Comparison of ENCODE assay signal across 13 cellular contexts in genomic region chr9:5529683-5530221, GRCh38. TPM values are rescaled to one million over a fixed set of nuclear protein-coding genes. Genes with fewer than 3 reads are reported as not detected.
A peak's percentile ranks its signal among the peaks of the same experiment; 100 is the strongest.
DNase-seq lines count a peak whose midpoint lies in the region; ATAC-seq, FAIRE-seq and TF ChIP-seq lines count a peak whose summit lies in the region.
"Had no signal": no experiment of that assay in that cellular context is flagged by ENCODE, and none has a peak within 500 bp of the region (broad histone marks: within the 10 kb centered on the region; RNA-seq: fewer than 3 reads in every experiment).

No MANE protein-coding gene starts in this region.

- no peak for FAIRE-seq in astrocyte (lab: Jason Lieb, UNC)

- H3K4me1 Mint-ChIP-seq in CD4-positive, alpha-beta T cell (ENCODE audit: low read depth) = peaks cover 50% of the 10 kb centered on the region
- H3K4me1 Mint-ChIP-seq in astrocyte (ENCODE audit: low read depth, unreplicated experiment) = peaks cover 9% of the 10 kb centered on the region

- TF ChIP-seq EP300 in suprapubic skin (IDR thresholded peaks at IDR 0.05) = no peak

- H3K27ac ChIP-seq in CD4-positive, alpha-beta T cell (ENCODE audit: low read depth, low read length) = no peak overlapping the region
- H3K27ac ChIP-seq in astrocyte (ENCODE audit: low read depth, low read length) = peak overlapping the region; percentile 68
- no peak overlapping the region for H3K27ac ChIP-seq in suprapubic skin

- no peak for DNase-seq in CD4-positive, alpha-beta T cell
- DNase-seq in astrocyte (ENCODE audit: low read depth) (peak; percentile 75), suprapubic skin (ENCODE audit: low spot score in 2 of 2) (no peak), NOMO-1 treated with DMSO at 0.1 percent for 48 hours (lab: John Stamatoyannopoulos, UW; ENCODE audit: unreplicated experiment) (no peak), NCI-H446 treated with DMSO at 0.1 percent for 48 hours (lab: John Stamatoyannopoulos, UW) (no peak)
- DNase-seq in stimulated activated CD4-positive, alpha-beta T cell treated with anti-CD3 and anti-CD28 coated beads, Interleukin-4, amount 100 ng/mL, for 4 hours = no peak
- DNase-seq: activated T-cell treated with anti-CD3 and anti-CD28 coated beads, Interleukin-2, amount 50 U/mL, for 48 hours; C1 segment of cervical spinal cord; immature natural killer cell; NCI-H1092 had no signal

- H3K27me3 ChIP-seq in CD4-positive, alpha-beta T cell (ENCODE audit: control insufficient read depth, insufficient read depth, low read length) = no peaks in the 10 kb centered on the region
- no peaks in the 10 kb centered on the region for H3K27me3 ChIP-seq in astrocyte (ENCODE audit: insufficient read depth, low read length)
- H3K27me3 ChIP-seq in suprapubic skin = no peaks in the 10 kb centered on the region

- peaks cover 3% of the 10 kb centered on the region for H3K36me3 Mint-ChIP-seq in CD4-positive, alpha-beta T cell (ENCODE audit: low read depth)
- H3K36me3 Mint-ChIP-seq in astrocyte (ENCODE audit: low read depth, unreplicated experiment) = peaks cover 2% of the 10 kb centered on the region

- H2AFZ ChIP-seq in astrocyte (ENCODE audit: low read depth, low read length) = no peak overlapping the region
- H2AFZ ChIP-seq: GM23338 had no signal

- H3K79me2 ChIP-seq in astrocyte (ENCODE audit: insufficient read depth, low read length) = no peaks in the 10 kb centered on the region

- no peaks in the 10 kb centered on the region for H3K9me3 Mint-ChIP-seq in CD4-positive, alpha-beta T cell
- H3K9me3 Mint-ChIP-seq in astrocyte (ENCODE audit: unreplicated experiment) = peaks cover 2% of the 10 kb centered on the region
- H3K9me3 Mint-ChIP-seq: GM23338, immature natural killer cell had no signal

- POLR2A ChIA-PET in CD4-positive, alpha-beta T cell (lab: Charles Lee) = interaction anchor here (2.1 to 2.2 kb wide), 2 partner anchors 28 to 79 kb away, joined by 7 to 15 read pairs; partner anchors contain the start of gene CD274

- peak overlapping the region; percentile 50 for H3K4me2 ChIP-seq in astrocyte (ENCODE audit: low read length)
- H3K4me2 ChIP-seq: GM23338 had no signal

- H3K4me3 ChIP-seq in astrocyte (ENCODE audit: insufficient read depth, low read depth, low read length) (no peak overlapping the region), suprapubic skin (no peak overlapping the region)
- H3K4me3 ChIP-seq: GM23338 had no signal

- no peaks in the 10 kb centered on the region for H3K27me3 Mint-ChIP-seq in CD4-positive, alpha-beta T cell
- H3K27me3 Mint-ChIP-seq in astrocyte (ENCODE audit: low read depth, unreplicated experiment) = no peaks in the 10 kb centered on the region

- H3K4me1 ChIP-seq in astrocyte (ENCODE audit: insufficient read depth, low read length) (peaks cover 11% of the 10 kb centered on the region), suprapubic skin (no peaks in the 10 kb centered on the region)

- H3K4me3 Mint-ChIP-seq in CD4-positive, alpha-beta T cell = no peak overlapping the region
- no peak overlapping the region for H3K4me3 Mint-ChIP-seq in astrocyte (ENCODE audit: unreplicated experiment)
- H3K4me3 Mint-ChIP-seq: GM23338, immature natural killer cell had no signal

- H3K9ac ChIP-seq in astrocyte (ENCODE audit: low read length) = peak overlapping the region; percentile 42

- peak overlapping the region; percentile 63 for H3K27ac Mint-ChIP-seq in CD4-positive, alpha-beta T cell
- peak overlapping the region; percentile 8 for H3K27ac Mint-ChIP-seq in astrocyte (ENCODE audit: unreplicated experiment)
- H3K27ac Mint-ChIP-seq: GM23338, immature natural killer cell had no signal

- no peak for ATAC-seq in CD4-positive, alpha-beta T cell (ENCODE audit: poor library complexity)
- peak; percentile 65 for ATAC-seq in GM19397 (IDR thresholded peaks at IDR 0.05; ENCODE audit: unreplicated experiment)
- ATAC-seq in HG03095 (IDR thresholded peaks at IDR 0.05; ENCODE audit: unreplicated experiment) = peak; percentile 58
- ATAC-seq: GM23338 had no signal

- CTCF ChIA-PET in CD4-positive, alpha-beta T cell (lab: Charles Lee) = interaction anchor here (1.7 kb wide), 1 partner anchor 79 kb away, joined by 3 read pairs; the partner anchor contains the start of gene CD274

- intact Hi-C loops in CD4-positive, alpha-beta T cell (cut with DNase I, micrococcal nuclease) = no loop called here

- TF ChIP-seq POLR2A in suprapubic skin (IDR thresholded peaks at IDR 0.05) = no peak

- H4K20me1 ChIP-seq in astrocyte (ENCODE audit: insufficient read depth, low read length) = no peaks in the 10 kb centered on the region

- TF ChIP-seq CTCF in CD4-positive, alpha-beta T cell (IDR thresholded peaks at IDR 0.05) = no peak
- no peak for TF ChIP-seq CTCF in astrocyte (IDR thresholded peaks at IDR 0.05; ENCODE audit: insufficient read depth, low read depth, low read length)
- no peak for TF ChIP-seq CTCF in suprapubic skin (IDR thresholded peaks at IDR 0.05)

- 79% methylated on average over 4 of the region's 4 CpGs for WGBS in suprapubic skin

- peaks cover 2% of the 10 kb centered on the region for H3K36me3 ChIP-seq in astrocyte (ENCODE audit: insufficient read depth, low read length)
- no peaks in the 10 kb centered on the region for H3K36me3 ChIP-seq in suprapubic skin

- H3K9me3 ChIP-seq in CD4-positive, alpha-beta T cell (ENCODE audit: control insufficient read depth, low read length) = no peaks in the 10 kb centered on the region
- H3K9me3 ChIP-seq in astrocyte (ENCODE audit: insufficient read depth, low read depth, low read length) = no peaks in the 10 kb centered on the region
- H3K9me3 ChIP-seq in suprapubic skin = no peaks in the 10 kb centered on the region

RNA-seq across cellular contexts. Expression of gene PDCD1LG2, which starts 19.4 kb away (rescaled TPM):
- under 1 TPM; 0.11 to 0.17 TPM for total RNA-seq in CD4-positive, alpha-beta T cell
- 8.8 and 9.4 TPM in 2 replicates for total RNA-seq in astrocyte
- 1 to 10 TPM in 2 of 4 donors, under 1 TPM in 2; 0.49 to 2.2 (median 0.99) TPM for total RNA-seq in suprapubic skin
- total RNA-seq: GM23338 had no signal
